In genomic region chr9:109166771-109167601, GRCh38 we compare ENCODE assay signal across 8 cellular contexts. TPM values are rescaled to one million over a fixed set of nuclear protein-coding genes. Genes with fewer than 3 reads are reported as not detected.
DNase-seq lines count a peak whose midpoint lies in the region; ATAC-seq and TF ChIP-seq lines count a peak whose summit lies in the region.

TSS of gene FRRS1L (minus strand) at chr9:109167249. CDS start at chr9:109167138, 111 bp downstream.

- peaks cover 58% of the 10 kb centered on the region for H3K27me3 ChIP-seq in foreskin keratinocyte
- peaks cover 26% of the 10 kb centered on the region for H3K27me3 ChIP-seq in trophoblast cell (ENCODE audit: insufficient read depth, low read length)

- ATAC-seq in foreskin keratinocyte (peak; percentile 47), HG03469 (IDR thresholded peaks at IDR 0.05; ENCODE audit: unreplicated experiment) (no peak), HG03135 (IDR thresholded peaks at IDR 0.05; ENCODE audit: unreplicated experiment) (no peak)

- H2AK5ac ChIP-seq in trophoblast cell (ENCODE audit: low read length) = no peak within 1 kb of the TSS

- H3K9ac ChIP-seq in trophoblast cell (ENCODE audit: low read length) = no peak within 1 kb of the TSS

- H3K27ac ChIP-seq in foreskin keratinocyte (no peak within 1 kb of the TSS), trophoblast cell (ENCODE audit: low read depth, low read length) (no peak within 1 kb of the TSS)

- H3K79me1 ChIP-seq in trophoblast cell (ENCODE audit: low read length) = no peaks in the 10 kb centered on the region

- TF ChIP-seq CTCF in foreskin keratinocyte (conservative IDR thresholded peaks at IDR 0.05) = no peak

- peak within 1 kb of the TSS; percentile 60 for H3K4me3 ChIP-seq in trophoblast cell (ENCODE audit: low read depth, low read length)

- no peak within 1 kb of the TSS for H3K4ac ChIP-seq in trophoblast cell (ENCODE audit: low read depth, low read length)

- no peak within 1 kb of the TSS for H4K91ac ChIP-seq in trophoblast cell (ENCODE audit: low read depth, low read length)

- H2BK5ac ChIP-seq in trophoblast cell (ENCODE audit: low read depth, low read length, poor library complexity) = no peak within 1 kb of the TSS

- H3K4me1 ChIP-seq in foreskin keratinocyte = no peaks in the 10 kb centered on the region
- no peaks in the 10 kb centered on the region for H3K4me1 ChIP-seq in trophoblast cell (ENCODE audit: control insufficient read depth in 1 of 2, insufficient read depth in 2 of 2, low read length in 2 of 2)

- no peak within 1 kb of the TSS for H3K14ac ChIP-seq in trophoblast cell (ENCODE audit: low read length)

- no peak within 1 kb of the TSS for H2BK120ac ChIP-seq in trophoblast cell (ENCODE audit: insufficient read depth, low read length, poor library complexity)

- H3K4me2 ChIP-seq in trophoblast cell (ENCODE audit: low read length) = peak within 1 kb of the TSS; percentile 75

- H3K79me2 ChIP-seq in trophoblast cell (ENCODE audit: control insufficient read depth, insufficient read depth, low read length, poor library complexity) = no peaks in the 10 kb centered on the region

- H2BK12ac ChIP-seq in trophoblast cell (ENCODE audit: low read length) = no peak within 1 kb of the TSS

- H4K8ac ChIP-seq in trophoblast cell (ENCODE audit: low read depth, low read length) = no peak within 1 kb of the TSS

- H3K9me3 ChIP-seq in trophoblast cell (ENCODE audit: insufficient read depth, low read depth, low read length) = peaks cover 2% of the 10 kb centered on the region

- no peak within 1 kb of the TSS for H3K23ac ChIP-seq in trophoblast cell (ENCODE audit: low read length)

- no CpG with 5 or more reads among the region's 86 CpGs for WGBS in trophoblast cell (ENCODE audit: extremely low coverage, insufficient coverage, insufficient read length)

- H2AFZ ChIP-seq in trophoblast cell (ENCODE audit: insufficient read depth, low read length, poor library complexity) = no peak within 1 kb of the TSS

- H4K12ac ChIP-seq in trophoblast cell (ENCODE audit: low read depth, low read length) = no peak within 1 kb of the TSS

- H3K18ac ChIP-seq in trophoblast cell (ENCODE audit: low read length) = no peak within 1 kb of the TSS

- H3K36me3 ChIP-seq in trophoblast cell (ENCODE audit: control insufficient read depth in 1 of 2, insufficient read depth in 2 of 2, low read length in 2 of 2) = no peaks in the 10 kb centered on the region

- DNase-seq in COLO668 (lab: John Stamatoyannopoulos, UW; ENCODE audit: unreplicated experiment) (peak; percentile 30), NCI-H774 (lab: John Stamatoyannopoulos, UW) (peak; percentile 24), foreskin keratinocyte (no peak), trophoblast cell (no peak), SKM-1 (lab: John Stamatoyannopoulos, UW; ENCODE audit: unreplicated experiment) (no peak)
- DNase-seq in effector CD8-positive, alpha-beta T cell (lab: John Stamatoyannopoulos, UW) = no peak

RNA-seq across cellular contexts. Expression of gene FRRS1L, which starts in this region (rescaled TPM):
- 0.04 TPM in 1 of 2 replicates, not detected in the other for total RNA-seq in foreskin keratinocyte
- 0.01 TPM in 2 replicates for polyA plus RNA-seq in foreskin keratinocyte
- polyA plus RNA-seq in trophoblast cell (2013) = 0.04 and 0.10 TPM in 2 replicates

Comparison
In these comparisons a context has a peak if more than half of its experiments do, and no peak if none do; other contexts are left out.
1. Peak in ATAC-seq in foreskin keratinocyte; RNA of the gene not detected or under 1 TPM.
2. DNase-seq: peak in COLO668 (single experiment) and NCI-H774 (single experiment); none in foreskin keratinocyte (0 of 2), trophoblast cell (0 of 2), effector CD8-positive, alpha-beta T cell (single experiment) and SKM-1 (single experiment).